Comparison of ENCODE assay signal across 25 cellular contexts in the genomic region with DNA sequence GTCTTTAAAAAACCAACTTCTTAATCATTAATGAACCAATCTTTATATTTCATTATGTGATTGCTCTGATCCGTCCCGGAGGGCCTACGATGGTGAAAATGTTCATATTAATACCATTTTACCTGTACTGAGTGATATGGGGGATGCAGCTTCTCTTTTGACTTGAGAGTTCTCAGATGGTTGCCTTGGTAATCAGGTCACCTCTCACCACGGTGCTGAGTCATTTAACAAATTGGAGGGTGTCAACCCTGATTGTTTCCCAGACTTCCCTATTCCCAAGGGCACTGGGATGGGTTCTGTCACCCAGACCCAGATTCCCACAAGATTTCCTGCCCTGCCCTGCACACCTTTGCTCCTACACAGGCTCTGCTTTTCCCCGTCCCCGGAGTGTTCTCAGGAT.
"Had no signal": no experiment of that assay in that cellular context is flagged by ENCODE, and none has a peak within 500 bp of the region (broad histone marks: within the 10 kb centered on the region; RNA-seq: fewer than 3 reads in every experiment).

No MANE protein-coding gene starts in this region.

- H3K36me3 ChIP-seq: adrenal gland had no signal

- FAIRE-seq: colon, TTC549 had no signal

- H3K27me3 ChIP-seq: adrenal gland had no signal

- H3K4me1 ChIP-seq: adrenal gland had no signal

- DNase-seq: activated CD4-positive, alpha-beta memory T cell treated with anti-CD3 and anti-CD28 coated beads, Interleukin-2, amount 10 ng/mL, durations not matched to agents 7 days and 5 days; activated CD4-positive, alpha-beta T cell treated with anti-CD3 and anti-CD28 coated beads, Interleukin-2, amount 50 U/mL, for 1 hour; activated CD4-positive, CD25-positive, alpha-beta regulatory T cell; activated gamma-delta T cell; activated naive CD4-positive, alpha-beta T cell treated with anti-CD3 and anti-CD28 coated beads, Interleukin-2, amount 10 ng/mL, durations not matched to agents 7 days and 5 days; activated naive CD8-positive, alpha-beta T cell treated with anti-CD3 and anti-CD28 coated beads for 36 hours; activated T-cell treated with anti-CD3 and anti-CD28 coated beads for 4 hours; activated T-cell treated with anti-CD3 and anti-CD28 coated beads, Interleukin-2, amount 50 U/mL, for 48 hours; adrenal gland; anterior cingulate cortex; cerebellar nuclear complex; Karpas-422; NCI-H1105 treated with DMSO at 0.1 percent for 48 hours; NCI-H146; NCI-H1930; NCI-H446 treated with DMSO at 0.1 percent for 48 hours; NCI-H524 treated with DMSO at 0.1 percent for 48 hours; PC-9; SHP77 treated with DMSO at 0.1 percent for 48 hours; T-helper 2 cell; T1000 had no signal

- H3K27ac ChIP-seq: adrenal gland, PC-9, VCaP had no signal

- H3K9me3 ChIP-seq: adrenal gland had no signal

- ATAC-seq: activated T-helper 17 cell treated with anti-CD3 and anti-CD28 coated beads, Interleukin-2, amount 50 U/mL, for 72 hours had no signal

- H3K4me3 ChIP-seq: adrenal gland, PC-9 had no signal
